19 cellular contexts compared by ENCODE assay signal in genomic region chr7:28581351-28581750, GRCh38.
"Had no signal": no experiment of that assay in that cellular context is flagged by ENCODE, and none has a peak within 500 bp of the region (broad histone marks: within the 10 kb centered on the region; RNA-seq: fewer than 3 reads in every experiment).

No MANE protein-coding gene starts in this region.

- H3K27me3 Mint-ChIP-seq: activated naive CD8-positive, alpha-beta T cell; brain had no signal

- H3K27ac Mint-ChIP-seq: activated CD4-positive, alpha-beta T cell treated with anti-CD3 and anti-CD28 coated beads, Interleukin-2, amount 10 ng/mL, durations not matched to agents 24 days and 14 days; activated naive CD8-positive, alpha-beta T cell; endodermal cell; mesothelial cell of epicardium; nephron; stimulated activated effector memory CD8-positive, alpha-beta T cell treated with anti-CD3 and anti-CD28 coated beads, Interleukin-12 subunit alpha, Interleukin-12 subunit beta, amount 100 ng/mL, for 72 hours had no signal

- H3K36me3 Mint-ChIP-seq: activated naive CD8-positive, alpha-beta T cell; brain; mesothelial cell of epicardium; stimulated activated effector memory CD8-positive, alpha-beta T cell treated with anti-CD3 and anti-CD28 coated beads, Interleukin-12 subunit alpha, Interleukin-12 subunit beta, amount 100 ng/mL, for 72 hours had no signal

- H3K4me1 Mint-ChIP-seq: activated CD4-positive, alpha-beta T cell treated with anti-CD3 and anti-CD28 coated beads, Interleukin-2, amount 10 ng/mL, durations not matched to agents 24 days and 14 days; central memory CD8-positive, alpha-beta T cell; stimulated activated effector memory CD8-positive, alpha-beta T cell treated with anti-CD3 and anti-CD28 coated beads, Interleukin-12 subunit alpha, Interleukin-12 subunit beta, amount 100 ng/mL, for 72 hours had no signal

- H3K9me3 Mint-ChIP-seq: brain; central memory CD8-positive, alpha-beta T cell; endodermal cell had no signal

- H3K4me3 ChIP-seq: colonic mucosa, lung, sigmoid colon, thoracic aorta, upper lobe of right lung had no signal

- H3K4me3 Mint-ChIP-seq: activated CD4-positive, alpha-beta T cell treated with anti-CD3 and anti-CD28 coated beads, Interleukin-2, amount 10 ng/mL, durations not matched to agents 24 days and 14 days; activated naive CD8-positive, alpha-beta T cell; brain; central memory CD8-positive, alpha-beta T cell; endodermal cell; mesothelial cell of epicardium; nephron; stimulated activated effector memory CD8-positive, alpha-beta T cell treated with anti-CD3 and anti-CD28 coated beads, Interleukin-12 subunit alpha, Interleukin-12 subunit beta, amount 100 ng/mL, for 72 hours had no signal

- DNase-seq: activated CD4-positive, alpha-beta T cell treated with anti-CD3 and anti-CD28 coated beads, Interleukin-2, amount 10 ng/mL, durations not matched to agents 24 days and 14 days; activated CD8-positive, alpha-beta memory T cell treated with anti-CD3 and anti-CD28 coated beads, Interleukin-2, amount 50 U/mL, for 4 hours; amygdala; colonic mucosa; endodermal cell; glutamatergic neuron; hippocampal formation; nucleus accumbens; sigmoid colon; stimulated activated CD4-positive, alpha-beta T cell treated with anti-CD3 and anti-CD28 coated beads, Interleukin-4, amount 100 ng/mL, for 24 hours; upper lobe of right lung had no signal
